1 cellular context compared by ENCODE assay signal in genomic region chr17:6243186-6243585, GRCh38.
TF ChIP-seq lines count a peak whose summit lies in the region.

No MANE protein-coding gene starts in this region.

TF ChIP-seq in WTC11, 78 proteins besides CTCF, POLR2A, EP300 and RAD21:
- TF ChIP-seq, protein P1, sequence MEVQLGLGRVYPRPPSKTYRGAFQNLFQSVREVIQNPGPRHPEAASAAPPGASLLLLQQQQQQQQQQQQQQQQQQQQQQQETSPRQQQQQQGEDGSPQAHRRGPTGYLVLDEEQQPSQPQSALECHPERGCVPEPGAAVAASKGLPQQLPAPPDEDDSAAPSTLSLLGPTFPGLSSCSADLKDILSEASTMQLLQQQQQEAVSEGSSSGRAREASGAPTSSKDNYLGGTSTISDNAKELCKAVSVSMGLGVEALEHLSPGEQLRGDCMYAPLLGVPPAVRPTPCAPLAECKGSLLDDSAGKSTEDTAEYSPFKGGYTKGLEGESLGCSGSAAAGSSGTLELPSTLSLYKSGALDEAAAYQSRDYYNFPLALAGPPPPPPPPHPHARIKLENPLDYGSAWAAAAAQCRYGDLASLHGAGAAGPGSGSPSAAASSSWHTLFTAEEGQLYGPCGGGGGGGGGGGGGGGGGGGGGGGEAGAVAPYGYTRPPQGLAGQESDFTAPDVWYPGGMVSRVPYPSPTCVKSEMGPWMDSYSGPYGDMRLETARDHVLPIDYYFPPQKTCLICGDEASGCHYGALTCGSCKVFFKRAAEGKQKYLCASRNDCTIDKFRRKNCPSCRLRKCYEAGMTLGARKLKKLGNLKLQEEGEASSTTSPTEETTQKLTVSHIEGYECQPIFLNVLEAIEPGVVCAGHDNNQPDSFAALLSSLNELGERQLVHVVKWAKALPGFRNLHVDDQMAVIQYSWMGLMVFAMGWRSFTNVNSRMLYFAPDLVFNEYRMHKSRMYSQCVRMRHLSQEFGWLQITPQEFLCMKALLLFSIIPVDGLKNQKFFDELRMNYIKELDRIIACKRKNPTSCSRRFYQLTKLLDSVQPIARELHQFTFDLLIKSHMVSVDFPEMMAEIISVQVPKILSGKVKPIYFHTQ (CRISPR knock-in tag; IDR thresholded peaks at IDR 0.05): no peak
